Comparison of ENCODE assay signal across 1 cellular context in genomic region chr3:12870942-12871341, GRCh38.
TF ChIP-seq lines count a peak whose summit lies in the region.

No MANE protein-coding gene starts in this region.

TF ChIP-seq in GM12878, 131 proteins besides CTCF, POLR2A, EP300 and RAD21 (continued from another document):
- TF ChIP-seq PAX8 (IDR thresholded peaks at IDR 0.05) (no peak), ZBTB33 (IDR thresholded peaks at IDR 0.05) (no peak), BCL11A (IDR thresholded peaks at IDR 0.05; ENCODE audit: low read depth, low read length) (no peak), SMAD5 (IDR thresholded peaks at IDR 0.05; ENCODE audit: low read depth) (no peak), CREB1 (IDR thresholded peaks at IDR 0.05; ENCODE audit: low read depth) (peak; percentile 62; the same call in 1 of the 2 replicates), ELK1 (IDR thresholded peaks at IDR 0.05; ENCODE audit: low read depth, low read length) (no peak), IRF4 (IDR thresholded peaks at IDR 0.05; ENCODE audit: low read depth, low read length) (no peak), ZNF687 (IDR thresholded peaks at IDR 0.05) (no peak), ZNF207 (IDR thresholded peaks at IDR 0.05; ENCODE audit: borderline replicate concordance) (no peak), ZNF217 (IDR thresholded peaks at IDR 0.05) (no peak), ATF7 (IDR thresholded peaks at IDR 0.05; ENCODE audit: low read depth) (peak; percentile 70), CREM (IDR thresholded peaks at IDR 0.05; ENCODE audit: low read depth) (peak; percentile 59; the same call in 1 of the 2 replicates)
